In the genomic region with DNA sequence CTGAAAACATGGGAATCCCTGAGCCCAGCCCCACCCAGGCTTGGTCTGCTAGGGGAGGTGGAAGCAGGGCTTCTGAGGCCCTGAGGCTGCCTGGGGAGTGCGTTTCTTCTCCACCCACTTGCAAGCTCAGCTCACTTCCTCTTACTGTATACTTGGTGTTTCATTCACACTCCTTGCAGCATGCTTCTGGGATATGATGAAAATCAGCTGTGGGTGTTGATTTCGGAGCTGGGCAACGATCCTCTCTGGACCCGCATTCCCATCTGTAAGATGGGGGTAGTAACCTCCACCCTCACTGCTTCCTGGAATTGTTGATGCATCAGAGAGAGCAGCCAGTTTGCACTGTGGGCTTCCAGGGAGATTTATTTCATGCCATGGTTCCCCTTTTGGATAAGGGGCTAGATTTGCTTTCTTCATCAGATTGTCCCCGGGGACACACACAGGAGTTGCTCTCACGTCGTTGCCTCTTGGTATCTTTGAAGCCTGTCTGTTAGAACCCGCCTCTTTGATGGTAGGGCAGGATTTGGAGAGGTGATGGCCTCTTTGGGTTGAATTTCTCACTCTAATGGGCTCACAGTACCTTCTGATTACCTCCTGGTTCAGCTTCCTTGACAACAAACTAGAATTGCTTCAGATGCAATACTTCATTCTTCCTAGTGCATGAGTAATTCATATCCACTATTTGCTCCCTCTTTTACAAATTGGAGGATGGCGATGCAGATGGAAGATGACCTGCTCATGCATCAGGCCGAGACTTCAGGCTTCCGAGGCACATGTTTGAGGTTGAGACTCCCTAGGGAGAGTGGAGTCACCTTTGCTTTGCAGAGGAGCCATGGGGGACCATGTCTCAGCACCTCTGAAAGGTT, we compare ENCODE assay signal across 9 cellular contexts. TPM values are rescaled to one million over a fixed set of nuclear protein-coding genes. Genes with fewer than 3 reads are reported as not detected.
A peak's percentile ranks its signal among the peaks of the same experiment; 100 is the strongest.
DNase-seq lines count a peak whose midpoint lies in the region; TF ChIP-seq lines count a peak whose summit lies in the region.
"Had no signal": no experiment of that assay in that cellular context is flagged by ENCODE, and none has a peak within 500 bp of the region (broad histone marks: within the 10 kb centered on the region; RNA-seq: fewer than 3 reads in every experiment).

No MANE protein-coding gene starts in this region.

- WGBS in sigmoid colon, 2 donors, result 48 to 62% methylated on average over 11 of the region's 11 CpGs

- no peaks in the 10 kb centered on the region for H3K9me3 Mint-ChIP-seq in neural crest cell

- peaks cover 68% of the 10 kb centered on the region for H3K4me1 Mint-ChIP-seq in neural crest cell

- no peaks in the 10 kb centered on the region for H3K36me3 Mint-ChIP-seq in neural crest cell (ENCODE audit: low read depth)

- no peaks in the 10 kb centered on the region for H3K36me3 ChIP-seq in sigmoid colon

- no peak for TF ChIP-seq EP300 in sigmoid colon (IDR thresholded peaks at IDR 0.05)

- no peaks in the 10 kb centered on the region for H3K27me3 ChIP-seq in sigmoid colon

- intact Hi-C loops in sigmoid colon (cut with DNase I), result no loop called here

- H3K27ac ChIP-seq in sigmoid colon, result no peak overlapping the region
- H3K27ac ChIP-seq: A549 had no signal

- TF ChIP-seq POLR2A in sigmoid colon (IDR thresholded peaks at IDR 0.05), result no peak

- peaks cover 0 to 86% (median 77%) of the 10 kb centered on the region in 4 donors for H3K4me1 ChIP-seq in sigmoid colon

- no peaks in the 10 kb centered on the region for H3K9me3 ChIP-seq in sigmoid colon
- H3K9me3 ChIP-seq: A549 had no signal

- peak overlapping the region; percentile 12 for H3K27ac Mint-ChIP-seq in neural crest cell (ENCODE audit: unreplicated experiment)

- H3K4me3 Mint-ChIP-seq in neural crest cell, result no peak overlapping the region

- DNase-seq in NCI-H2171 treated with DMSO at 0.1 percent for 48 hours (lab: John Stamatoyannopoulos, UW) (peak; percentile 20), NCI-H2171 (lab: John Stamatoyannopoulos, UW) (no peak), Kasumi-1 (lab: John Stamatoyannopoulos, UW) (peak; percentile 82 to 88), cardiac fibroblast (ENCODE audit: low read depth in 2 of 2) (peak; percentile 57 to 87), neural crest cell (ENCODE audit: low read depth, low spot score) (no peak), NCI-H510A treated with DMSO at 0.1 percent for 48 hours (lab: John Stamatoyannopoulos, UW) (no peak), sigmoid colon (no peak), cerebellum (ENCODE audit: low spot score) (no peak)

- H3K4me3 ChIP-seq in cardiac fibroblast (replicated peaks in 1 of 2; ENCODE audit: low read depth in 2 of 2, low read length in 2 of 2) (no peak overlapping the region), sigmoid colon (no peak overlapping the region)
- H3K4me3 ChIP-seq: A549 had no signal

- TF ChIP-seq CTCF in cardiac fibroblast (IDR thresholded peaks at IDR 0.05; ENCODE audit: low read depth, low read length), result no peak
- no peak for TF ChIP-seq CTCF in neural crest cell (conservative IDR thresholded peaks at IDR 0.05)
- no peak for TF ChIP-seq CTCF in sigmoid colon (IDR thresholded peaks at IDR 0.05)

- H3K27me3 Mint-ChIP-seq in neural crest cell (ENCODE audit: low read depth), result no peaks in the 10 kb centered on the region

RNA-seq across cellular contexts. Expression of a gene that starts 40.4 kb away (rescaled TPM):
- total RNA-seq in neural crest cell (49.5 and 54.2 TPM in 2 replicates), sigmoid colon (10 to 100 TPM; 13.2 to 39.9 (median 21.5) TPM), cerebellum (57.5 TPM)
- polyA plus RNA-seq in sigmoid colon, result 10 to 100 TPM; 10.8 to 25.9 (median 10.9) TPM

Comparison
In these comparisons a context has a peak if more than half of its experiments do, and no peak if none do; other contexts are left out.
1. DNase-seq: peak in NCI-H2171 treated with DMSO at 0.1 percent for 48 hours (single experiment), Kasumi-1 (2 of 2) and cardiac fibroblast (2 of 2); none in NCI-H2171 (single experiment), neural crest cell (single experiment), NCI-H510A treated with DMSO at 0.1 percent for 48 hours (single experiment), sigmoid colon (single experiment) and cerebellum (single experiment).